In genomic region chr6:94988701-94989100, GRCh38 we compare ENCODE assay signal across 9 cellular contexts.
"Had no signal": no experiment of that assay in that cellular context is flagged by ENCODE, and none has a peak within 500 bp of the region (broad histone marks: within the 10 kb centered on the region; RNA-seq: fewer than 3 reads in every experiment).

No MANE protein-coding gene starts in this region.

- H3K36me3 ChIP-seq: HAP-1 had no signal

- DNase-seq: GM23248, GOT3, H7, H9, HCEC 1CT, HFFc6 had no signal

- H3K4me3 ChIP-seq: GM23248, GM23338, HAP-1 had no signal

- H3K9me3 Mint-ChIP-seq: GM23338, H9 had no signal

- H3K4me3 Mint-ChIP-seq: GM23338, H9, HFFc6 had no signal

- H3K4me1 Mint-ChIP-seq: GM23338, H9 had no signal

- H3K9me3 ChIP-seq: HAP-1 had no signal

- H3K4me2 ChIP-seq: GM23338 had no signal

- H3K9ac ChIP-seq: GM23248 had no signal

- ATAC-seq: GM23338, HCT116 had no signal

- H3K27ac ChIP-seq: GM23248 had no signal

- H3K27ac Mint-ChIP-seq: GM23338, H9, HFFc6 had no signal

- H2AFZ ChIP-seq: GM23248, GM23338 had no signal
